18 cellular contexts compared by ENCODE assay signal in the genomic region with DNA sequence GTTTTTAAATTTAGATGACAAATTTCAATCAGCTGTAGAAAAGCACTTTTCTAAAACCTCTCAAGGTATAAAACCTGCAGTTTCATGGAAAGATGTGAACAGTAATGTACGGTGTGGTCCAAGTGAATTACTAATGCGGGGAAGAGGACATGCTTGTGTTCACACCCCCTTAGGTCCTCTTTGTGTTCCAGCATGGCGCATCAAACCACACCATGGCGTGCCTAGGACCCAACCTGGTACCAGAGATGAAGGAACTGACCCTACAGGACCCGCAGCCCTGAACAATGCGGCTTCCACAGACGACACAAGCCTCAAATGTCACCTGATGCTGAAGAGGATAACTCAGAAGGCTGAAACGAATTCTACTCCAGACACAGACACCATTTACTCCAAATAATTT.
DNase-seq lines count a peak whose midpoint lies in the region; ATAC-seq and TF ChIP-seq lines count a peak whose summit lies in the region.
"Had no signal": no experiment of that assay in that cellular context is flagged by ENCODE, and none has a peak within 500 bp of the region (broad histone marks: within the 10 kb centered on the region; RNA-seq: fewer than 3 reads in every experiment).

No MANE protein-coding gene starts in this region.

- no peak for ATAC-seq in HG02870 (IDR thresholded peaks at IDR 0.05; ENCODE audit: unreplicated experiment)
- ATAC-seq: A549, HCT116, K562 had no signal

- H3K4me1 Mint-ChIP-seq in chondrocyte (ENCODE audit: low read depth), result peaks cover 59% of the 10 kb centered on the region

- H3K27ac ChIP-seq in osteoblast (ENCODE audit: low read depth, low read length) (peak overlapping the region; percentile 43), vagina (peak overlapping the region; percentile 71)
- H3K27ac ChIP-seq: A549, BLaER1, HL-60 had no signal

- no peaks in the 10 kb centered on the region for H3K79me2 ChIP-seq in osteoblast (ENCODE audit: insufficient read depth, low read length)

- no peak overlapping the region for H2AFZ ChIP-seq in osteoblast (ENCODE audit: low read length)

- H3K27me3 Mint-ChIP-seq in chondrocyte (ENCODE audit: low read depth), result no peaks in the 10 kb centered on the region
- H3K27me3 Mint-ChIP-seq: CD8-positive, alpha-beta memory T cell had no signal

- DNase-seq in MV-4-11 (lab: John Stamatoyannopoulos, UW) (peak; percentile 1), chondrocyte (ENCODE audit: low spot score) (no peak), osteoblast (ENCODE audit: insufficient read length, low spot score, missing footprints) (no peak), vagina (ENCODE audit: extremely low spot score in 2 of 2) (no peak), NCI-H345 treated with DMSO at 0.1 percent for 48 hours (lab: John Stamatoyannopoulos, UW; ENCODE audit: unreplicated experiment) (no peak), NCI-H510A (lab: John Stamatoyannopoulos, UW) (no peak), NCI-H1694 (lab: John Stamatoyannopoulos, UW) (no peak)
- DNase-seq: AML-193; Caco-2; CD8-positive, alpha-beta memory T cell; DND-41; GDM1 had no signal

- no peaks in the 10 kb centered on the region for H3K9me3 ChIP-seq in osteoblast (ENCODE audit: low read depth, low read length)
- no peaks in the 10 kb centered on the region for H3K9me3 ChIP-seq in vagina
- H3K9me3 ChIP-seq: A549, BLaER1, Caco-2 had no signal

- no peak overlapping the region for H3K4me3 Mint-ChIP-seq in chondrocyte (ENCODE audit: unreplicated experiment)
- H3K4me3 Mint-ChIP-seq: CD8-positive, alpha-beta memory T cell had no signal

- no peaks in the 10 kb centered on the region for H3K27me3 ChIP-seq in osteoblast (ENCODE audit: insufficient read depth, low read length)
- no peaks in the 10 kb centered on the region for H3K27me3 ChIP-seq in vagina
- H3K27me3 ChIP-seq: BLaER1 had no signal

- TF ChIP-seq CTCF in chondrocyte (IDR thresholded peaks at IDR 0.05), result no peak
- no peak for TF ChIP-seq CTCF in osteoblast (IDR thresholded peaks at IDR 0.05; ENCODE audit: extremely low read depth, low read depth, low read length)
- no peak for TF ChIP-seq CTCF in vagina (IDR thresholded peaks at IDR 0.05)

- H4K20me1 ChIP-seq in osteoblast (ENCODE audit: insufficient read depth, low read length), result no peaks in the 10 kb centered on the region
- H4K20me1 ChIP-seq: BLaER1 had no signal

- intact Hi-C loops in vagina (cut with DNase I), result no loop called here

- no peak overlapping the region for H3K4me2 ChIP-seq in osteoblast (ENCODE audit: insufficient read depth, low read length)
- H3K4me2 ChIP-seq: A549, BLaER1 had no signal

- no peak overlapping the region for H3K4me3 ChIP-seq in osteoblast (ENCODE audit: insufficient read depth, low read length)
- H3K4me3 ChIP-seq in vagina, result no peak overlapping the region
- H3K4me3 ChIP-seq: A549, BLaER1, K562 had no signal

- no peaks in the 10 kb centered on the region for H3K36me3 Mint-ChIP-seq in chondrocyte (ENCODE audit: low read depth)

- peak overlapping the region; percentile 98 for H3K27ac Mint-ChIP-seq in chondrocyte (ENCODE audit: unreplicated experiment)
- H3K27ac Mint-ChIP-seq: CD8-positive, alpha-beta memory T cell had no signal

- H3K4me1 ChIP-seq in osteoblast (ENCODE audit: insufficient read depth, low read length), result peaks cover 14% of the 10 kb centered on the region
- H3K4me1 ChIP-seq in vagina, result peaks cover 33% of the 10 kb centered on the region
- H3K4me1 ChIP-seq: BLaER1 had no signal

- H3K36me3 ChIP-seq in osteoblast (ENCODE audit: insufficient read depth, low read length) (no peaks in the 10 kb centered on the region), vagina (no peaks in the 10 kb centered on the region)
- H3K36me3 ChIP-seq: BLaER1 had no signal

- H3K9me3 Mint-ChIP-seq in chondrocyte (ENCODE audit: low read depth), result no peaks in the 10 kb centered on the region
- H3K9me3 Mint-ChIP-seq: CD8-positive, alpha-beta memory T cell had no signal

- no peak for TF ChIP-seq POLR2A in vagina (IDR thresholded peaks at IDR 0.05)
